ENCODE assay signal across 8 cellular contexts in the genomic region with DNA sequence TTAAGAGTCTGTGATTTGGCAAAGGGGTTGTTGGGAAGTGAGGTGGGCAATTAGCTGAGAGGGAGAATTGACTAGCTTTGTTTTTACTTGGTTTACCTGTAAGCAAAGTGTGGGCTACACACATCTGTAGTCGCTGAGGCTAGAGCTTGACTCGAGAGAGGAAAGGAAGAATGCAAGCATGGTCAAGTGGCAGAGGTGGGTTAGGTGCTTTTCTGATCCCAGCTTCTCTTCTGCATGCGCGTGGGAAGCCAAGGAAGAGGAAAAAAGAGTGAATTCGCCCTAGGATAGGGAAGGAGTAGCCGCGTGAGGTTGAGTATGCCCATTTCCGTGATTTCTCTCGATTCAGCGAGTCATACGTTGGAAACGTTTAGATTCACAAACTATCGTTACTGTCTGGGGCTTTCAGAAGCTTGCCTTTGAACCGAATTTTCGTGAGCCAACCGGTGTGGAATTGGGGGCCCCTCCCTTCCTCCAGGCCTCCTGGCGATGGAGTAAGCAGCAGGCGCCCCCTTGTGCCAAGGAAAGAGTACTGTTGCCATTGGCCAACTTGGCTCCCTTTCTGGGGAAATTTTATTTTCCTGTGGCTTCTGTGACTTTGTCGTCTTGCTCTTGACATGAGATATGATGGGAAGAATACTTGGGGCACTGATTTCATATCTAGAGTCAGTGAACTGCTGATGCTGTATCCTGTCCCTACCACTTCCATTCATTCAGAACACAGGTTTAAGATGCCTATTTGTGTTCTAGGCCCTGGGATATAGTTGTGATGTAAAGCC.
A peak's percentile ranks its signal among the peaks of the same experiment; 100 is the strongest.
DNase-seq lines count a peak whose midpoint lies in the region; ATAC-seq, FAIRE-seq and TF ChIP-seq lines count a peak whose summit lies in the region.

No MANE protein-coding gene starts in this region.

- no peak for ATAC-seq in GM18511 (IDR thresholded peaks at IDR 0.05; ENCODE audit: unreplicated experiment)

- POLR2A ChIA-PET in AG04449 (lab: Yijun Ruan, JAX), result interaction anchor here (1.0 to 2.5 kb wide), 5 partner anchors 10 to 97 kb away, joined by 3 to 34 read pairs (median 12); no protein-coding TSS in a partner anchor

- CTCF ChIA-PET in AG04449 (lab: Yijun Ruan, JAX), result interaction anchor here (0.5 to 9.4 kb wide), 54 partner anchors 7 to 1164 kb away, joined by 3 to 509 read pairs (median 5); a partner anchor contains a TSS

- no peak for FAIRE-seq in GM19239 (lab: Jason Lieb, UNC)

- DNase-seq in AG04449 (ENCODE audit: low read depth, low spot score) (no peak), GM19239 (ENCODE audit: insufficient read length, low spot score) (peak; percentile 75), NCI-H187 (lab: John Stamatoyannopoulos, UW) (peak; percentile 21 to 55), T1000 (lab: John Stamatoyannopoulos, UW) (peak; percentile 70), astrocyte of the hippocampus (ENCODE audit: low read depth, low spot score) (peak; percentile 91), hippocampal formation (lab: John Stamatoyannopoulos, UW) (peak; percentile 82 to 90), retinal pigment epithelial cell (ENCODE audit: low read depth) (no peak)

- TF ChIP-seq CTCF in AG04449 (IDR thresholded peaks at IDR 0.05; ENCODE audit: insufficient read depth, low read length, missing control alignments) (peak; percentile 89), retinal pigment epithelial cell (conservative IDR thresholded peaks at IDR 0.05; ENCODE audit: low read depth, low read length) (peak; percentile 98)

- peak overlapping the region; percentile 73 for H3K4me3 ChIP-seq in AG04449 (ENCODE audit: low read depth, low read length)
- H3K4me3 ChIP-seq in retinal pigment epithelial cell (ENCODE audit: low read length), result peak overlapping the region; percentile 76

Comparison
In these comparisons a context has a peak if more than half of its experiments do, and no peak if none do; other contexts are left out.
1. DNase-seq: peak in GM19239 (single experiment), NCI-H187 (2 of 2), T1000 (single experiment), astrocyte of the hippocampus (single experiment) and hippocampal formation (2 of 2); none in AG04449 (single experiment) and retinal pigment epithelial cell (single experiment).